Comparison of ENCODE assay signal across 1 cellular context in the genomic region with DNA sequence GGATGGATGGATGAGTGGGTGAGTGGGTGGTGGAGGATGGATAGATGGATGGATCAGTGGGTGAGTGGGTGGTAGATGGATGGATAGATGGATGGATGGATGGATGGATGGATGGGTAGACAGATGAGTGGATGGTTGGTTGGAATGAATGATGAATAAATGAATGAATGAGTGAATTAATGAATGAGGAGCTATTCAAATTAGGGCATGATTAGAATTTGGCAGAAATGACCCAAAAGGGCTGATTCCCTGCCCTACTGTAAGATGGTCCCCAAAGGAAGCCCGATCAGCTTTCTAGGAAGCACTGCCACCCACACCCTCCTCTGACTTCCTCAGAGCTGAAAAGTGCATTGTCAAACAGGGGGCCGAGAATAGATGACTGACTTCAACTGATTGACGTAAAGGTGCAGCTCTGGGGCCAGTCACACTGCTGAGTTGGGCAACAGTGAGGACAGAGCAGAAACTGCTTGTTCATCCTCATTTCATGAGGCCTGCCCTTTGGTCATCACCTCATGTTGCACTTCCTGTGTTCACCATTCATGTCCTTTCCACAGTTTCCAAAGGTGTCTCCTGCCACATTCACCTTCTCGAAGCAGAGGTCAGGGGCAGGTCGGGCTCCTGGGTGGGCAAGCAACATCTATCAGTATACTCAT.
TF ChIP-seq lines count a peak whose summit lies in the region.

No MANE protein-coding gene starts in this region.

TF ChIP-seq in K562, 482 proteins besides CTCF, POLR2A, EP300 and RAD21 (continued from another document and continues in another):
- TF ChIP-seq BRF1 (IDR thresholded peaks at IDR 0.05; ENCODE audit: borderline replicate concordance, extremely low read depth, insufficient read length): no peak
- no peak for TF ChIP-seq JUND (IDR thresholded peaks at IDR 0.05; ENCODE audit: borderline replicate concordance, low read depth, low read length)
- TF ChIP-seq JUND (tag; IDR thresholded peaks at IDR 0.05; ENCODE audit: borderline replicate concordance, low read depth, low read length): peak; percentile 50; the same call in 1 of the 3 replicates
- TF ChIP-seq CBX1 (IDR thresholded peaks at IDR 0.05; ENCODE audit: low read depth): no peak
- TF ChIP-seq, protein P1, sequence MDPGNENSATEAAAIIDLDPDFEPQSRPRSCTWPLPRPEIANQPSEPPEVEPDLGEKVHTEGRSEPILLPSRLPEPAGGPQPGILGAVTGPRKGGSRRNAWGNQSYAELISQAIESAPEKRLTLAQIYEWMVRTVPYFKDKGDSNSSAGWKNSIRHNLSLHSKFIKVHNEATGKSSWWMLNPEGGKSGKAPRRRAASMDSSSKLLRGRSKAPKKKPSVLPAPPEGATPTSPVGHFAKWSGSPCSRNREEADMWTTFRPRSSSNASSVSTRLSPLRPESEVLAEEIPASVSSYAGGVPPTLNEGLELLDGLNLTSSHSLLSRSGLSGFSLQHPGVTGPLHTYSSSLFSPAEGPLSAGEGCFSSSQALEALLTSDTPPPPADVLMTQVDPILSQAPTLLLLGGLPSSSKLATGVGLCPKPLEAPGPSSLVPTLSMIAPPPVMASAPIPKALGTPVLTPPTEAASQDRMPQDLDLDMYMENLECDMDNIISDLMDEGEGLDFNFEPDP (CRISPR knock-in tag; IDR thresholded peaks at IDR 0.05): no peak
- TF ChIP-seq, protein P2, sequence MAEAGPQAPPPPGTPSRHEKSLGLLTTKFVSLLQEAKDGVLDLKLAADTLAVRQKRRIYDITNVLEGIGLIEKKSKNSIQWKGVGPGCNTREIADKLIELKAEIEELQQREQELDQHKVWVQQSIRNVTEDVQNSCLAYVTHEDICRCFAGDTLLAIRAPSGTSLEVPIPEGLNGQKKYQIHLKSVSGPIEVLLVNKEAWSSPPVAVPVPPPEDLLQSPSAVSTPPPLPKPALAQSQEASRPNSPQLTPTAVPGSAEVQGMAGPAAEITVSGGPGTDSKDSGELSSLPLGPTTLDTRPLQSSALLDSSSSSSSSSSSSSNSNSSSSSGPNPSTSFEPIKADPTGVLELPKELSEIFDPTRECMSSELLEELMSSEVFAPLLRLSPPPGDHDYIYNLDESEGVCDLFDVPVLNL (CRISPR knock-in tag; IDR thresholded peaks at IDR 0.05; ENCODE audit: low read depth): no peak
- no peak for TF ChIP-seq POLR3G (IDR thresholded peaks at IDR 0.05; ENCODE audit: extremely low read depth, insufficient read length, insufficient replicate concordance)
- no peak for TF ChIP-seq ZNF57 (CRISPR knock-in tag; IDR thresholded peaks at IDR 0.05)
- TF ChIP-seq CREM (IDR thresholded peaks at IDR 0.05; ENCODE audit: low read depth): peak; percentile 51
- TF ChIP-seq, protein P3, sequence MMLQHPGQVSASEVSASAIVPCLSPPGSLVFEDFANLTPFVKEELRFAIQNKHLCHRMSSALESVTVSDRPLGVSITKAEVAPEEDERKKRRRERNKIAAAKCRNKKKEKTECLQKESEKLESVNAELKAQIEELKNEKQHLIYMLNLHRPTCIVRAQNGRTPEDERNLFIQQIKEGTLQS (IDR thresholded peaks at IDR 0.05): peak; percentile 36; the same call in 1 of the 2 replicates
- TF ChIP-seq, protein P3 (CRISPR knock-in tag; conservative IDR thresholded peaks at IDR 0.05): no peak
- no peak for TF ChIP-seq ZFP30 (CRISPR knock-in tag; IDR thresholded peaks at IDR 0.05; ENCODE audit: borderline replicate concordance)
- no peak for TF ChIP-seq MCM2 (IDR thresholded peaks at IDR 0.05; ENCODE audit: low read depth)
- TF ChIP-seq SAP30 (IDR thresholded peaks at IDR 0.05; ENCODE audit: borderline replicate concordance, insufficient read depth, low read depth, low read length, poor library complexity, severe bottlenecking): no peak
- TF ChIP-seq TEAD2 (tag; IDR thresholded peaks at IDR 0.05): no peak
- no peak for TF ChIP-seq RBM22 (IDR thresholded peaks at IDR 0.05; ENCODE audit: low read depth, low read length, poor library complexity, severe bottlenecking)
- no peak for TF ChIP-seq POLR2G (IDR thresholded peaks at IDR 0.05; ENCODE audit: low read depth, low read length)
- no peak for TF ChIP-seq ZNF561 (CRISPR knock-in tag; conservative IDR thresholded peaks at IDR 0.05)
- peak; percentile 96 for TF ChIP-seq CEBPB (tag; IDR thresholded peaks at IDR 0.05)
- no peak for TF ChIP-seq HDAC8 (tag; IDR thresholded peaks at IDR 0.05)
- no peak for TF ChIP-seq SRSF9 (IDR thresholded peaks at IDR 0.05; ENCODE audit: borderline replicate concordance, low read depth, low read length)
- TF ChIP-seq ZNF175 (CRISPR knock-in tag; IDR thresholded peaks at IDR 0.05; ENCODE audit: low read depth): no peak
- TF ChIP-seq ZNF174 (CRISPR knock-in tag; IDR thresholded peaks at IDR 0.05): no peak
- TF ChIP-seq ZNF324 (CRISPR knock-in tag; IDR thresholded peaks at IDR 0.05): no peak
- TF ChIP-seq, protein P4, sequence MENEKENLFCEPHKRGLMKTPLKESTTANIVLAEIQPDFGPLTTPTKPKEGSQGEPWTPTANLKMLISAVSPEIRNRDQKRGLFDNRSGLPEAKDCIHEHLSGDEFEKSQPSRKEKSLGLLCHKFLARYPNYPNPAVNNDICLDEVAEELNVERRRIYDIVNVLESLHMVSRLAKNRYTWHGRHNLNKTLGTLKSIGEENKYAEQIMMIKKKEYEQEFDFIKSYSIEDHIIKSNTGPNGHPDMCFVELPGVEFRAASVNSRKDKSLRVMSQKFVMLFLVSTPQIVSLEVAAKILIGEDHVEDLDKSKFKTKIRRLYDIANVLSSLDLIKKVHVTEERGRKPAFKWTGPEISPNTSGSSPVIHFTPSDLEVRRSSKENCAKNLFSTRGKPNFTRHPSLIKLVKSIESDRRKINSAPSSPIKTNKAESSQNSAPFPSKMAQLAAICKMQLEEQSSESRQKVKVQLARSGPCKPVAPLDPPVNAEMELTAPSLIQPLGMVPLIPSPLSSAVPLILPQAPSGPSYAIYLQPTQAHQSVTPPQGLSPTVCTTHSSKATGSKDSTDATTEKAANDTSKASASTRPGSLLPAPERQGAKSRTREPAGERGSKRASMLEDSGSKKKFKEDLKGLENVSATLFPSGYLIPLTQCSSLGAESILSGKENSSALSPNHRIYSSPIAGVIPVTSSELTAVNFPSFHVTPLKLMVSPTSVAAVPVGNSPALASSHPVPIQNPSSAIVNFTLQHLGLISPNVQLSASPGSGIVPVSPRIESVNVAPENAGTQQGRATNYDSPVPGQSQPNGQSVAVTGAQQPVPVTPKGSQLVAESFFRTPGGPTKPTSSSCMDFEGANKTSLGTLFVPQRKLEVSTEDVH (IDR thresholded peaks at IDR 0.05; ENCODE audit: low read depth, partially characterized antibody): no peak
- 0 out of 2 replicates have a peak, but pooled peaks have one; percentile 27 for TF ChIP-seq SMAD4 (CRISPR knock-in tag; conservative IDR thresholded peaks at IDR 0.05)
- TF ChIP-seq, protein P5, sequence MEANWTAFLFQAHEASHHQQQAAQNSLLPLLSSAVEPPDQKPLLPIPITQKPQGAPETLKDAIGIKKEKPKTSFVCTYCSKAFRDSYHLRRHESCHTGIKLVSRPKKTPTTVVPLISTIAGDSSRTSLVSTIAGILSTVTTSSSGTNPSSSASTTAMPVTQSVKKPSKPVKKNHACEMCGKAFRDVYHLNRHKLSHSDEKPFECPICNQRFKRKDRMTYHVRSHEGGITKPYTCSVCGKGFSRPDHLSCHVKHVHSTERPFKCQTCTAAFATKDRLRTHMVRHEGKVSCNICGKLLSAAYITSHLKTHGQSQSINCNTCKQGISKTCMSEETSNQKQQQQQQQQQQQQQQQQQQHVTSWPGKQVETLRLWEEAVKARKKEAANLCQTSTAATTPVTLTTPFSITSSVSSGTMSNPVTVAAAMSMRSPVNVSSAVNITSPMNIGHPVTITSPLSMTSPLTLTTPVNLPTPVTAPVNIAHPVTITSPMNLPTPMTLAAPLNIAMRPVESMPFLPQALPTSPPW (CRISPR knock-in tag; IDR thresholded peaks at IDR 0.05): no peak
- no peak for TF ChIP-seq ILF3 (IDR thresholded peaks at IDR 0.05; ENCODE audit: borderline replicate concordance)
- no peak for TF ChIP-seq RFX7 (CRISPR knock-in tag; IDR thresholded peaks at IDR 0.05)
- no peak for TF ChIP-seq U2AF1 (optimal IDR thresholded peaks at IDR 0.05; ENCODE audit: low read depth, low read length)
- TF ChIP-seq, protein P6, sequence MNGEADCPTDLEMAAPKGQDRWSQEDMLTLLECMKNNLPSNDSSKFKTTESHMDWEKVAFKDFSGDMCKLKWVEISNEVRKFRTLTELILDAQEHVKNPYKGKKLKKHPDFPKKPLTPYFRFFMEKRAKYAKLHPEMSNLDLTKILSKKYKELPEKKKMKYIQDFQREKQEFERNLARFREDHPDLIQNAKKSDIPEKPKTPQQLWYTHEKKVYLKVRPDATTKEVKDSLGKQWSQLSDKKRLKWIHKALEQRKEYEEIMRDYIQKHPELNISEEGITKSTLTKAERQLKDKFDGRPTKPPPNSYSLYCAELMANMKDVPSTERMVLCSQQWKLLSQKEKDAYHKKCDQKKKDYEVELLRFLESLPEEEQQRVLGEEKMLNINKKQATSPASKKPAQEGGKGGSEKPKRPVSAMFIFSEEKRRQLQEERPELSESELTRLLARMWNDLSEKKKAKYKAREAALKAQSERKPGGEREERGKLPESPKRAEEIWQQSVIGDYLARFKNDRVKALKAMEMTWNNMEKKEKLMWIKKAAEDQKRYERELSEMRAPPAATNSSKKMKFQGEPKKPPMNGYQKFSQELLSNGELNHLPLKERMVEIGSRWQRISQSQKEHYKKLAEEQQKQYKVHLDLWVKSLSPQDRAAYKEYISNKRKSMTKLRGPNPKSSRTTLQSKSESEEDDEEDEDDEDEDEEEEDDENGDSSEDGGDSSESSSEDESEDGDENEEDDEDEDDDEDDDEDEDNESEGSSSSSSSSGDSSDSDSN (IDR thresholded peaks at IDR 0.05; ENCODE audit: borderline replicate concordance in 1 of 2, low read depth in 2 of 2, low read length in 2 of 2): no peak
- no peak for TF ChIP-seq CBFB (CRISPR knock-in tag; IDR thresholded peaks at IDR 0.05)
- no peak for TF ChIP-seq MIER1 (IDR thresholded peaks at IDR 0.05; ENCODE audit: low read depth)
- TF ChIP-seq, protein P7, sequence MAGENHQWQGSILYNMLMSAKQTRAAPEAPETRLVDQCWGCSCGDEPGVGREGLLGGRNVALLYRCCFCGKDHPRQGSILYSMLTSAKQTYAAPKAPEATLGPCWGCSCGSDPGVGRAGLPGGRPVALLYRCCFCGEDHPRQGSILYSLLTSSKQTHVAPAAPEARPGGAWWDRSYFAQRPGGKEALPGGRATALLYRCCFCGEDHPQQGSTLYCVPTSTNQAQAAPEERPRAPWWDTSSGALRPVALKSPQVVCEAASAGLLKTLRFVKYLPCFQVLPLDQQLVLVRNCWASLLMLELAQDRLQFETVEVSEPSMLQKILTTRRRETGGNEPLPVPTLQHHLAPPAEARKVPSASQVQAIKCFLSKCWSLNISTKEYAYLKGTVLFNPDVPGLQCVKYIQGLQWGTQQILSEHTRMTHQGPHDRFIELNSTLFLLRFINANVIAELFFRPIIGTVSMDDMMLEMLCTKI (IDR thresholded peaks at IDR 0.05; ENCODE audit: partially characterized antibody): no peak
- TF ChIP-seq MEF2A (IDR thresholded peaks at IDR 0.05; ENCODE audit: control insufficient read depth, low read depth, low read length): no peak
- no peak for TF ChIP-seq SMARCA4 (IDR thresholded peaks at IDR 0.05)
- TF ChIP-seq ZNF217 (CRISPR knock-in tag; IDR thresholded peaks at IDR 0.05): no peak
- no peak for TF ChIP-seq HLTF (IDR thresholded peaks at IDR 0.05)
- no peak for TF ChIP-seq ELF2 (CRISPR knock-in tag; IDR thresholded peaks at IDR 0.05)
- TF ChIP-seq, protein P8, sequence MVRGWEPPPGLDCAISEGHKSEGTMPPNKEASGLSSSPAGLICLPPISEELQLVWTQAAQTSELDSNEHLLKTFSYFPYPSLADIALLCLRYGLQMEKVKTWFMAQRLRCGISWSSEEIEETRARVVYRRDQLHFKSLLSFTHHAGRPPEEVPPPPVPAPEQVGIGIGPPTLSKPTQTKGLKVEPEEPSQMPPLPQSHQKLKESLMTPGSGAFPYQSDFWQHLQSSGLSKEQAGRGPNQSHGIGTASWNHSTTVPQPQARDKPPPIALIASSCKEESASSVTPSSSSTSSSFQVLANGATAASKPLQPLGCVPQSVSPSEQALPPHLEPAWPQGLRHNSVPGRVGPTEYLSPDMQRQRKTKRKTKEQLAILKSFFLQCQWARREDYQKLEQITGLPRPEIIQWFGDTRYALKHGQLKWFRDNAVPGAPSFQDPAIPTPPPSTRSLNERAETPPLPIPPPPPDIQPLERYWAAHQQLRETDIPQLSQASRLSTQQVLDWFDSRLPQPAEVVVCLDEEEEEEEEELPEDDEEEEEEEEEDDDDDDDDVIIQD (CRISPR knock-in tag; IDR thresholded peaks at IDR 0.05): no peak
- TF ChIP-seq ZNF778 (CRISPR knock-in tag; IDR thresholded peaks at IDR 0.05): no peak
- no peak for TF ChIP-seq DACH1 (IDR thresholded peaks at IDR 0.05; ENCODE audit: partially characterized antibody)
- TF ChIP-seq, protein P9, sequence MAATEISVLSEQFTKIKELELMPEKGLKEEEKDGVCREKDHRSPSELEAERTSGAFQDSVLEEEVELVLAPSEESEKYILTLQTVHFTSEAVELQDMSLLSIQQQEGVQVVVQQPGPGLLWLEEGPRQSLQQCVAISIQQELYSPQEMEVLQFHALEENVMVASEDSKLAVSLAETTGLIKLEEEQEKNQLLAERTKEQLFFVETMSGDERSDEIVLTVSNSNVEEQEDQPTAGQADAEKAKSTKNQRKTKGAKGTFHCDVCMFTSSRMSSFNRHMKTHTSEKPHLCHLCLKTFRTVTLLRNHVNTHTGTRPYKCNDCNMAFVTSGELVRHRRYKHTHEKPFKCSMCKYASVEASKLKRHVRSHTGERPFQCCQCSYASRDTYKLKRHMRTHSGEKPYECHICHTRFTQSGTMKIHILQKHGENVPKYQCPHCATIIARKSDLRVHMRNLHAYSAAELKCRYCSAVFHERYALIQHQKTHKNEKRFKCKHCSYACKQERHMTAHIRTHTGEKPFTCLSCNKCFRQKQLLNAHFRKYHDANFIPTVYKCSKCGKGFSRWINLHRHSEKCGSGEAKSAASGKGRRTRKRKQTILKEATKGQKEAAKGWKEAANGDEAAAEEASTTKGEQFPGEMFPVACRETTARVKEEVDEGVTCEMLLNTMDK (IDR thresholded peaks at IDR 0.05; ENCODE audit: borderline replicate concordance, insufficient read depth, low read depth, low read length, poor library complexity, severe bottlenecking): no peak
- no peak for TF ChIP-seq CAMTA2 (CRISPR knock-in tag; conservative IDR thresholded peaks at IDR 0.05)
- no peak for TF ChIP-seq ESRRA (IDR thresholded peaks at IDR 0.05; ENCODE audit: borderline replicate concordance, low read depth)
- TF ChIP-seq, protein P10, sequence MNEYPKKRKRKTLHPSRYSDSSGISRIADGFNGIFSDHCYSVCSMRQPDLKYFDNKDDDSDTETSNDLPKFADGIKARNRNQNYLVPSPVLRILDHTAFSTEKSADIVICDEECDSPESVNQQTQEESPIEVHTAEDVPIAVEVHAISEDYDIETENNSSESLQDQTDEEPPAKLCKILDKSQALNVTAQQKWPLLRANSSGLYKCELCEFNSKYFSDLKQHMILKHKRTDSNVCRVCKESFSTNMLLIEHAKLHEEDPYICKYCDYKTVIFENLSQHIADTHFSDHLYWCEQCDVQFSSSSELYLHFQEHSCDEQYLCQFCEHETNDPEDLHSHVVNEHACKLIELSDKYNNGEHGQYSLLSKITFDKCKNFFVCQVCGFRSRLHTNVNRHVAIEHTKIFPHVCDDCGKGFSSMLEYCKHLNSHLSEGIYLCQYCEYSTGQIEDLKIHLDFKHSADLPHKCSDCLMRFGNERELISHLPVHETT (CRISPR knock-in tag; conservative IDR thresholded peaks at IDR 0.05 in 1 of 2, IDR thresholded peaks at IDR 0.05 in 1 of 2): no peak
- TF ChIP-seq YBX1 (IDR thresholded peaks at IDR 0.05): no peak
- no peak for TF ChIP-seq JUNB (CRISPR knock-in tag; conservative IDR thresholded peaks at IDR 0.05)
- TF ChIP-seq EGR1 (conservative IDR thresholded peaks at IDR 0.05): peak; percentile 55
- no peak for TF ChIP-seq TAF15 (IDR thresholded peaks at IDR 0.05; ENCODE audit: low read depth, low read length)
